In the genomic region with DNA sequence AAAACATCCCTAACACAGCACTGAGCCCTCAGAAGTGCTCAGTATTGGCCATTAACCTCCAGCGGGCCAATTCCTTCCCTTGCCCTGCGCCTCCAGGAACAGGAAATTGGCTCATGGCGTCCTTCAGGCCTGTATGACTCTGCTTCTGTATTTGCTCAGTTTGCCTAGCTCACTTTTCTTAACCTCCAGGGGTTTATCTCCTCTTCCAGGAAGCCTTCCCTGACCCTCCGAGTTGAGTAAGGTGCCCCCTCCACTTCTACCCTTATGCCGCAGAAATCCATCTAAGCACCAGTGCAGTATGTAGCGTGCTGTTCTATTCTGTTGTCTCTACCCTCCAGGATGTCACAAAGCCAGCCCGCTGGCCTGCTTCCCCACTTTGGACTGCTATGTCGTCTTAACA, we compare ENCODE assay signal across 11 cellular contexts. TPM values are rescaled to one million over a fixed set of nuclear protein-coding genes. Genes with fewer than 3 reads are reported as not detected.
DNase-seq lines count a peak whose midpoint lies in the region; TF ChIP-seq lines count a peak whose summit lies in the region.
"Had no signal": no experiment of that assay in that cellular context is flagged by ENCODE, and none has a peak within 500 bp of the region (broad histone marks: within the 10 kb centered on the region; RNA-seq: fewer than 3 reads in every experiment).

No MANE protein-coding gene starts in this region.

- H3K9me3 Mint-ChIP-seq in chondrocyte (ENCODE audit: low read depth), result no peaks in the 10 kb centered on the region

- no peaks in the 10 kb centered on the region for H3K27me3 ChIP-seq in MM.1S (replicated peaks; ENCODE audit: insufficient read depth, low read length)
- H3K27me3 ChIP-seq: thyroid gland had no signal

- peak overlapping the region; percentile 82 for H3K4me3 Mint-ChIP-seq in chondrocyte (ENCODE audit: unreplicated experiment)

- H2AFZ ChIP-seq in MM.1S (ENCODE audit: low read length), result no peak overlapping the region

- DNase-seq in ELR (ENCODE audit: low read depth) (peak; percentile 46), MM.1S (no peak), chondrocyte (ENCODE audit: low spot score) (no peak), posterior vena cava (ENCODE audit: low spot score) (peak; percentile 37), amniotic stem cell (lab: John Stamatoyannopoulos, UW) (no peak), midbrain (lab: John Stamatoyannopoulos, UW) (no peak)
- no peak for DNase-seq in central memory CD4-positive, alpha-beta T cell
- no peak for DNase-seq in activated CD8-positive, alpha-beta memory T cell treated with anti-CD3 and anti-CD28 coated beads, Interleukin-2, amount 50 U/mL, for 48 hours
- DNase-seq: NCI-H2227 treated with DMSO at 0.1 percent for 48 hours, right cardiac atrium, thyroid gland had no signal

- no peak for TF ChIP-seq CTCF in MM.1S (IDR thresholded peaks at IDR 0.05; ENCODE audit: low read length)
- TF ChIP-seq CTCF in chondrocyte (IDR thresholded peaks at IDR 0.05), result no peak

- H3K9me2 ChIP-seq in MM.1S (replicated peaks; ENCODE audit: insufficient read depth, low read length), result no peaks in the 10 kb centered on the region

- intact Hi-C loops in posterior vena cava (cut with DNase I), result no loop called here

- H3K27ac Mint-ChIP-seq in chondrocyte (ENCODE audit: unreplicated experiment), result peak overlapping the region; percentile 85

- H3K4me1 ChIP-seq in MM.1S (ENCODE audit: low read length), result peaks cover 8% of the 10 kb centered on the region

- H3K4me1 Mint-ChIP-seq in chondrocyte (ENCODE audit: low read depth), result peaks cover 11% of the 10 kb centered on the region

- peaks cover 18% of the 10 kb centered on the region for H3K36me3 Mint-ChIP-seq in chondrocyte (ENCODE audit: low read depth)

- peaks cover 15% of the 10 kb centered on the region for H3K79me2 ChIP-seq in MM.1S (ENCODE audit: low read length)

- H3K9ac ChIP-seq in MM.1S (ENCODE audit: low read length), result no peak overlapping the region

- H3K36me3 ChIP-seq in MM.1S (replicated peaks; ENCODE audit: insufficient read depth, low read length), result peaks cover 14% of the 10 kb centered on the region

- no peaks in the 10 kb centered on the region for H4K20me1 ChIP-seq in MM.1S (ENCODE audit: insufficient read depth, low read length)

- H3K9me3 ChIP-seq in MM.1S (replicated peaks; ENCODE audit: insufficient read depth, low read length), result no peaks in the 10 kb centered on the region
- H3K9me3 ChIP-seq: thyroid gland had no signal

- no peaks in the 10 kb centered on the region for H3K27me3 Mint-ChIP-seq in chondrocyte (ENCODE audit: low read depth)

- H3F3A ChIP-seq in MM.1S (ENCODE audit: insufficient read depth, low read length), result no peaks in the 10 kb centered on the region; the same call in 1 of the 2 replicates

- H3K4me2 ChIP-seq in MM.1S (ENCODE audit: low read depth, low read length), result peak overlapping the region; percentile 97; the same call in 1 of the 2 replicates

- no peak overlapping the region for H3K4me3 ChIP-seq in MM.1S (ENCODE audit: low read length)

- H3K27ac ChIP-seq in MM.1S (ENCODE audit: low read length), result no peak overlapping the region

RNA-seq across cellular contexts. Expression of a gene that starts 1.1 kb away (rescaled TPM):
- total RNA-seq in chondrocyte, result 12.8 to 13.9 TPM (median 13.9 TPM) in 3 replicates
- total RNA-seq in posterior vena cava, result 10 to 100 TPM; 10.8 to 13.5 TPM

RNA-seq across cellular contexts. Expression of a gene that starts 12.0 kb away (rescaled TPM):
- total RNA-seq in chondrocyte, result 78.6 to 85.0 TPM (median 79.2 TPM) in 3 replicates
- total RNA-seq in posterior vena cava, result 100 to 1,000 TPM in 1 of 2 donors, 10 to 100 TPM in 1; 95.8 to 106 TPM

RNA-seq across cellular contexts. Expression of a gene that starts 40.8 kb away (rescaled TPM):
- total RNA-seq in chondrocyte (11.7 to 16.4 TPM (median 15.7 TPM) in 3 replicates), posterior vena cava (10 to 100 TPM; 40.0 to 57.5 TPM)

Comparison
In these comparisons a context has a peak if more than half of its experiments do, and no peak if none do; other contexts are left out.
1. DNase-seq: peak in ELR (single experiment) and posterior vena cava (single experiment); none in MM.1S (single experiment), chondrocyte (single experiment), central memory CD4-positive, alpha-beta T cell (single experiment), activated CD8-positive, alpha-beta memory T cell treated with anti-CD3 and anti-CD28 coated beads, Interleukin-2, amount 50 U/mL, for 48 hours (single experiment), amniotic stem cell (single experiment) and midbrain (single experiment).